Comparison of ENCODE assay signal across 34 cellular contexts in the genomic region with DNA sequence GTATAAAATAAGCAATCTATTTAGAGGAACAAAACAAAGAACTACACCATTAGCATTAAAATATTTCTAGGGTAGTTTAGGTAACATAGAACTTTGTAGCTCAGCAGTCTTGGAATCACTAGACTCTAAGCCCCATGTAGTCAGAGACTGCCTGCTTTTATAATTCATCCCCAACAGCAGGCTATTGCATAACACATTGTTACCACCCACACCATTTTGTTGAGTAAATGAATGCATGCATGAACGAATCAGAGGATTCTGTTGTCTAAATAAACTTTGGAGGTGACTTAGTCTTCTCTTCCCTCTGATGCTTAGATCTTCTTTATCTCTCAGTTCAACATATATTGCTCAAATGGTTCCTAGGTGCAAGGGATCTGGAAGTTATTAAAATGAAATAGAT.
"Had no signal": no experiment of that assay in that cellular context is flagged by ENCODE, and none has a peak within 500 bp of the region (broad histone marks: within the 10 kb centered on the region; RNA-seq: fewer than 3 reads in every experiment).

No MANE protein-coding gene starts in this region.

- H3K27me3 ChIP-seq: body of pancreas, gastroesophageal sphincter, heart right ventricle had no signal

- ATAC-seq: activated CD4-positive, alpha-beta T cell treated with anti-CD3 and anti-CD28 coated beads for 36 hours; activated CD8-positive, alpha-beta memory T cell treated with anti-CD3 and anti-CD28 coated beads, Interleukin-2, amount 10 ng/mL, durations not matched to agents 7 days and 5 days; activated CD8-positive, alpha-beta T cell treated with anti-CD3 and anti-CD28 coated beads, Interleukin-2, amount 10 ng/mL, durations not matched to agents 7 days and 5 days; activated naive CD4-positive, alpha-beta T cell treated with anti-CD3 and anti-CD28 coated beads, Interleukin-2, amount 50 U/mL, for 72 hours; activated T-cell treated with anti-CD3 and anti-CD28 coated beads, Interleukin-2, amount 50 U/mL, for 72 hours; body of pancreas; gastroesophageal sphincter; heart right ventricle; T-helper 17 cell had no signal

- H3K36me3 ChIP-seq: cardiac muscle cell, esophagus squamous epithelium, gastroesophageal sphincter, heart right ventricle, WERI-Rb-1 had no signal

- H3K9me3 ChIP-seq: body of pancreas, esophagus squamous epithelium, gastroesophageal sphincter, heart right ventricle had no signal

- H3K36me3 Mint-ChIP-seq: activated CD4-positive, alpha-beta memory T cell treated with anti-CD3 and anti-CD28 coated beads for 36 hours; activated CD8-positive, alpha-beta memory T cell treated with anti-CD3 and anti-CD28 coated beads, Interleukin-2, amount 10 ng/mL, durations not matched to agents 7 days and 5 days; activated naive CD4-positive, alpha-beta T cell treated with anti-CD3 and anti-CD28 coated beads, Interleukin-2, amount 10 ng/mL, durations not matched to agents 7 days and 5 days; activated naive CD4-positive, alpha-beta T cell treated with anti-CD3 and anti-CD28 coated beads, Interleukin-2, amount 50 U/mL, for 72 hours; activated naive CD8-positive, alpha-beta T cell treated with anti-CD3 and anti-CD28 coated beads, Interleukin-2, amount 10 ng/mL, durations not matched to agents 7 days and 5 days had no signal

- DNase-seq: activated B cell treated with CpG ODN at 0.5 μM for 24 hours; activated CD4-positive, alpha-beta memory T cell treated with anti-CD3 and anti-CD28 coated beads for 36 hours; activated CD4-positive, alpha-beta T cell treated with anti-CD3 and anti-CD28 coated beads for 36 hours; activated CD4-positive, alpha-beta T cell treated with anti-CD3 and anti-CD28 coated beads, Interleukin-2, amount 10 ng/mL, durations not matched to agents 24 days and 14 days; activated CD4-positive, CD25-positive, alpha-beta regulatory T cell treated with anti-CD3 and anti-CD28 coated beads, Interleukin-2, amount 50 U/mL, for 72 hours; activated CD8-positive, alpha-beta memory T cell treated with anti-CD3 and anti-CD28 coated beads, Interleukin-2, amount 10 ng/mL, durations not matched to agents 7 days and 5 days; activated CD8-positive, alpha-beta memory T cell treated with anti-CD3 and anti-CD28 coated beads, Interleukin-2, amount 50 U/mL, for 4 hours; activated CD8-positive, alpha-beta T cell treated with anti-CD3 and anti-CD28 coated beads, Interleukin-2, amount 10 ng/mL, durations not matched to agents 7 days and 5 days; activated gamma-delta T cell; activated naive CD4-positive, alpha-beta T cell; activated naive CD4-positive, alpha-beta T cell treated with anti-CD3 and anti-CD28 coated beads, Interleukin-2, amount 10 ng/mL, durations not matched to agents 7 days and 5 days; activated naive CD8-positive, alpha-beta T cell treated with anti-CD3 and anti-CD28 coated beads, Interleukin-2, amount 10 ng/mL, durations not matched to agents 7 days and 5 days; activated T-cell treated with anti-CD3 and anti-CD28 coated beads, Interleukin-2, amount 50 U/mL, for 1 hour; activated T-cell treated with anti-CD3 and anti-CD28 coated beads, Interleukin-2, amount 50 U/mL, for 72 hours; amniotic stem cell; anterior cingulate cortex; body of pancreas; central memory CD4-positive, alpha-beta T cell; dorsolateral prefrontal cortex; effector memory CD4-positive, alpha-beta T cell; endodermal cell; esophagus squamous epithelium; foreskin melanocyte; heart right ventricle; T-helper 1 cell; T-helper 17 cell; T1000; WERI-Rb-1 had no signal

- H3K4me1 Mint-ChIP-seq: activated B cell treated with CpG ODN at 0.5 μM for 24 hours; activated CD4-positive, alpha-beta T cell treated with anti-CD3 and anti-CD28 coated beads for 36 hours; activated CD4-positive, alpha-beta T cell treated with anti-CD3 and anti-CD28 coated beads, Interleukin-2, amount 10 ng/mL, durations not matched to agents 24 days and 14 days; activated CD8-positive, alpha-beta memory T cell treated with anti-CD3 and anti-CD28 coated beads, Interleukin-2, amount 10 ng/mL, durations not matched to agents 7 days and 5 days; activated naive CD4-positive, alpha-beta T cell treated with anti-CD3 and anti-CD28 coated beads, Interleukin-2, amount 10 ng/mL, durations not matched to agents 7 days and 5 days; activated naive CD8-positive, alpha-beta T cell treated with anti-CD3 and anti-CD28 coated beads, Interleukin-2, amount 10 ng/mL, durations not matched to agents 7 days and 5 days; T-helper 17 cell had no signal

- H3K27ac ChIP-seq: body of pancreas, cardiac muscle cell, coronary artery, dorsolateral prefrontal cortex, esophagus squamous epithelium, gastroesophageal sphincter, heart right ventricle, WERI-Rb-1 had no signal

- H3K27ac Mint-ChIP-seq: activated B cell treated with CpG ODN at 0.5 μM for 24 hours; activated CD4-positive, alpha-beta memory T cell treated with anti-CD3 and anti-CD28 coated beads for 36 hours; activated CD4-positive, alpha-beta T cell treated with anti-CD3 and anti-CD28 coated beads for 36 hours; activated CD4-positive, alpha-beta T cell treated with anti-CD3 and anti-CD28 coated beads, Interleukin-2, amount 10 ng/mL, durations not matched to agents 24 days and 14 days; activated CD8-positive, alpha-beta memory T cell treated with anti-CD3 and anti-CD28 coated beads, Interleukin-2, amount 10 ng/mL, durations not matched to agents 7 days and 5 days; activated CD8-positive, alpha-beta T cell treated with anti-CD3 and anti-CD28 coated beads, Interleukin-2, amount 10 ng/mL, durations not matched to agents 7 days and 5 days; activated naive CD4-positive, alpha-beta T cell treated with anti-CD3 and anti-CD28 coated beads, Interleukin-2, amount 10 ng/mL, durations not matched to agents 7 days and 5 days; activated naive CD4-positive, alpha-beta T cell treated with anti-CD3 and anti-CD28 coated beads, Interleukin-2, amount 50 U/mL, for 72 hours; activated naive CD8-positive, alpha-beta T cell treated with anti-CD3 and anti-CD28 coated beads, Interleukin-2, amount 10 ng/mL, durations not matched to agents 7 days and 5 days; activated T-cell treated with anti-CD3 and anti-CD28 coated beads, Interleukin-2, amount 50 U/mL, for 72 hours; dendritic cell treated with granulocyte-macrophage colony-stimulating factor and Interleukin-4, amounts not matched to agents 40 ng/mL and 50 ng/mL, for 4 days; endodermal cell; T-helper 17 cell; T-helper 2 cell treated with Interferon-gamma antibody and Interleukin-4, amounts not matched to agents 5 μg/mL and 100 μg/mL, for 36 hours had no signal

- H3K9me3 Mint-ChIP-seq: activated B cell treated with CpG ODN at 0.5 μM for 24 hours; activated CD4-positive, alpha-beta memory T cell treated with anti-CD3 and anti-CD28 coated beads for 36 hours; activated CD4-positive, alpha-beta T cell treated with anti-CD3 and anti-CD28 coated beads, Interleukin-2, amount 10 ng/mL, durations not matched to agents 24 days and 14 days; activated naive CD4-positive, alpha-beta T cell treated with anti-CD3 and anti-CD28 coated beads, Interleukin-2, amount 10 ng/mL, durations not matched to agents 7 days and 5 days; activated naive CD8-positive, alpha-beta T cell treated with anti-CD3 and anti-CD28 coated beads, Interleukin-2, amount 10 ng/mL, durations not matched to agents 7 days and 5 days; dendritic cell treated with granulocyte-macrophage colony-stimulating factor and Interleukin-4, amounts not matched to agents 40 ng/mL and 50 ng/mL, for 4 days; endodermal cell; T-helper 2 cell treated with Interferon-gamma antibody and Interleukin-4, amounts not matched to agents 5 μg/mL and 100 μg/mL, for 36 hours had no signal

- H3K4me1 ChIP-seq: body of pancreas, esophagus squamous epithelium, gastroesophageal sphincter, heart right ventricle had no signal

- H3K4me3 ChIP-seq: body of pancreas, cardiac muscle cell, coronary artery, dorsolateral prefrontal cortex, esophagus squamous epithelium, gastroesophageal sphincter, heart right ventricle had no signal

- H3K4me3 Mint-ChIP-seq: activated B cell treated with CpG ODN at 0.5 μM for 24 hours; activated CD4-positive, alpha-beta memory T cell treated with anti-CD3 and anti-CD28 coated beads for 36 hours; activated CD4-positive, alpha-beta T cell treated with anti-CD3 and anti-CD28 coated beads for 36 hours; activated CD4-positive, alpha-beta T cell treated with anti-CD3 and anti-CD28 coated beads, Interleukin-2, amount 10 ng/mL, durations not matched to agents 24 days and 14 days; activated CD8-positive, alpha-beta memory T cell treated with anti-CD3 and anti-CD28 coated beads, Interleukin-2, amount 10 ng/mL, durations not matched to agents 7 days and 5 days; activated CD8-positive, alpha-beta T cell treated with anti-CD3 and anti-CD28 coated beads, Interleukin-2, amount 10 ng/mL, durations not matched to agents 7 days and 5 days; activated naive CD4-positive, alpha-beta T cell treated with anti-CD3 and anti-CD28 coated beads, Interleukin-2, amount 10 ng/mL, durations not matched to agents 7 days and 5 days; activated naive CD8-positive, alpha-beta T cell treated with anti-CD3 and anti-CD28 coated beads, Interleukin-2, amount 10 ng/mL, durations not matched to agents 7 days and 5 days; activated T-cell treated with anti-CD3 and anti-CD28 coated beads, Interleukin-2, amount 50 U/mL, for 72 hours; dendritic cell treated with granulocyte-macrophage colony-stimulating factor and Interleukin-4, amounts not matched to agents 40 ng/mL and 50 ng/mL, for 4 days; endodermal cell; T-helper 17 cell; T-helper 2 cell treated with Interferon-gamma antibody and Interleukin-4, amounts not matched to agents 5 μg/mL and 100 μg/mL, for 36 hours had no signal

- H3K27me3 Mint-ChIP-seq: activated CD8-positive, alpha-beta memory T cell treated with anti-CD3 and anti-CD28 coated beads, Interleukin-2, amount 10 ng/mL, durations not matched to agents 7 days and 5 days had no signal
